In genomic region chr14:59297070-59297766, GRCh38 we compare ENCODE assay signal across 1 cellular context.
TF ChIP-seq lines count a peak whose summit lies in the region.

No MANE protein-coding gene starts in this region.

TF ChIP-seq in HepG2, 621 proteins besides CTCF, POLR2A, EP300 and RAD21 (continued from another document and continues in another):
- no peak for TF ChIP-seq ZNF646 (CRISPR knock-in tag; IDR thresholded peaks at IDR 0.05)
- no peak for TF ChIP-seq CREB3 (CRISPR knock-in tag; IDR thresholded peaks at IDR 0.05)
- TF ChIP-seq RNF2 (conservative IDR thresholded peaks at IDR 0.05; ENCODE audit: low read depth): no peak
- no peak for TF ChIP-seq NFYC (CRISPR knock-in tag; IDR thresholded peaks at IDR 0.05)
- TF ChIP-seq TERF1 (CRISPR knock-in tag; IDR thresholded peaks at IDR 0.05): no peak
- TF ChIP-seq RFX5 (IDR thresholded peaks at IDR 0.05; ENCODE audit: low read depth, low read length): no peak
- no peak for TF ChIP-seq CENPBD1 (CRISPR knock-in tag; IDR thresholded peaks at IDR 0.05; ENCODE audit: borderline replicate concordance, low read depth)
- TF ChIP-seq POGZ (CRISPR knock-in tag; IDR thresholded peaks at IDR 0.05): peak; percentile 90
- peak; percentile 63; the same call in 1 of the 2 replicates for TF ChIP-seq HOXA3 (CRISPR knock-in tag; IDR thresholded peaks at IDR 0.05)
- TF ChIP-seq ZBTB38 (CRISPR knock-in tag; IDR thresholded peaks at IDR 0.05): no peak
- peak; percentile 81 for TF ChIP-seq HMG20A (CRISPR knock-in tag; IDR thresholded peaks at IDR 0.05; ENCODE audit: borderline replicate concordance)
- TF ChIP-seq HINFP (CRISPR knock-in tag; IDR thresholded peaks at IDR 0.05; ENCODE audit: low read depth): no peak
- TF ChIP-seq KMT2A (CRISPR knock-in tag; IDR thresholded peaks at IDR 0.05): 0 out of 2 replicates have a peak, but pooled peaks have one; percentile 34
- TF ChIP-seq ZNF704 (CRISPR knock-in tag; IDR thresholded peaks at IDR 0.05; ENCODE audit: borderline replicate concordance): no peak
- peak; percentile 95 for TF ChIP-seq ZBTB26 (CRISPR knock-in tag; IDR thresholded peaks at IDR 0.05; ENCODE audit: borderline replicate concordance)
- TF ChIP-seq ZNF570 (CRISPR knock-in tag; IDR thresholded peaks at IDR 0.05; ENCODE audit: borderline replicate concordance): no peak
- no peak for TF ChIP-seq PHF8 (CRISPR knock-in tag; IDR thresholded peaks at IDR 0.05)
- no peak for TF ChIP-seq SP4 (CRISPR knock-in tag; IDR thresholded peaks at IDR 0.05)
- TF ChIP-seq GMEB1 (CRISPR knock-in tag; IDR thresholded peaks at IDR 0.05; ENCODE audit: borderline replicate concordance): peak; percentile 28; the same call in 1 of the 2 replicates
- TF ChIP-seq MTF2 (CRISPR knock-in tag; IDR thresholded peaks at IDR 0.05; ENCODE audit: borderline replicate concordance): no peak
- no peak for TF ChIP-seq ADNP (CRISPR knock-in tag; IDR thresholded peaks at IDR 0.05)
- no peak for TF ChIP-seq ZNF30 (CRISPR knock-in tag; IDR thresholded peaks at IDR 0.05)
- no peak for TF ChIP-seq ZNF546 (CRISPR knock-in tag; conservative IDR thresholded peaks at IDR 0.05)
- peak; percentile 85 for TF ChIP-seq FOXO1 (CRISPR knock-in tag; IDR thresholded peaks at IDR 0.05)
- no peak for TF ChIP-seq ASH2L (IDR thresholded peaks at IDR 0.05; ENCODE audit: insufficient read length, low read depth, low read length)
- TF ChIP-seq KLF6 (CRISPR knock-in tag; IDR thresholded peaks at IDR 0.05): no peak
- TF ChIP-seq HDAC1 (CRISPR knock-in tag; IDR thresholded peaks at IDR 0.05): peak; percentile 89
- no peak for TF ChIP-seq ZNF407 (CRISPR knock-in tag; IDR thresholded peaks at IDR 0.05; ENCODE audit: not compliant biosample characterization)
- peak; percentile 16; the same call in 1 of the 2 replicates for TF ChIP-seq SIX1 (CRISPR knock-in tag; IDR thresholded peaks at IDR 0.05; ENCODE audit: borderline replicate concordance)
- TF ChIP-seq MAFG (CRISPR knock-in tag; IDR thresholded peaks at IDR 0.05): no peak
- TF ChIP-seq HNRNPH1 (optimal IDR thresholded peaks at IDR 0.05; ENCODE audit: low read depth, low read length): no peak
- no peak for TF ChIP-seq ZNF576 (CRISPR knock-in tag; IDR thresholded peaks at IDR 0.05)
- TF ChIP-seq CEBPG (CRISPR knock-in tag; IDR thresholded peaks at IDR 0.05): peak; percentile 97
- no peak for TF ChIP-seq PHF5A (CRISPR knock-in tag; IDR thresholded peaks at IDR 0.05; ENCODE audit: low read depth, unreplicated experiment)
